In genomic region chr7:144391823-144392255, GRCh38 we compare ENCODE assay signal across 8 cellular contexts. TPM values are rescaled to one million over a fixed set of nuclear protein-coding genes. Genes with fewer than 3 reads are reported as not detected.
DNase-seq lines count a peak whose midpoint lies in the region; ATAC-seq and TF ChIP-seq lines count a peak whose summit lies in the region.

No MANE protein-coding gene starts in this region.

- H3K36me3 ChIP-seq in endodermal cell (ENCODE audit: control insufficient read depth, insufficient read depth, low read length): no peaks in the 10 kb centered on the region

- H3K4me3 ChIP-seq in endodermal cell (ENCODE audit: low read length): no peak overlapping the region

- peak; percentile 80 for TF ChIP-seq CTCF in endodermal cell (conservative IDR thresholded peaks at IDR 0.05)
- TF ChIP-seq CTCF in mesothelial cell of epicardium (IDR thresholded peaks at IDR 0.05; ENCODE audit: unreplicated experiment): peak; percentile 76

- no peak overlapping the region for H3K27ac Mint-ChIP-seq in activated CD4-positive, alpha-beta T cell treated with anti-CD3 and anti-CD28 coated beads for 36 hours
- H3K27ac Mint-ChIP-seq in endodermal cell (peak overlapping the region; percentile 29), mesothelial cell of epicardium (no peak overlapping the region)

- H3K36me3 Mint-ChIP-seq in activated CD4-positive, alpha-beta T cell treated with anti-CD3 and anti-CD28 coated beads for 36 hours (ENCODE audit: low read depth): no peaks in the 10 kb centered on the region
- no peaks in the 10 kb centered on the region for H3K36me3 Mint-ChIP-seq in endodermal cell (ENCODE audit: low read depth)
- no peaks in the 10 kb centered on the region for H3K36me3 Mint-ChIP-seq in mesothelial cell of epicardium

- no peak overlapping the region for H3K9ac ChIP-seq in endodermal cell (ENCODE audit: extremely low read depth, low read length, poor library complexity, severe bottlenecking)

- ATAC-seq in activated CD4-positive, alpha-beta T cell treated with anti-CD3 and anti-CD28 coated beads for 36 hours: peak; percentile 78
- ATAC-seq in GM21423 (IDR thresholded peaks at IDR 0.05; ENCODE audit: unreplicated experiment): peak; percentile 76
- ATAC-seq in GM21737 (IDR thresholded peaks at IDR 0.05; ENCODE audit: unreplicated experiment): no peak

- POLR2A ChIA-PET in activated CD4-positive, alpha-beta T cell treated with anti-CD3 and anti-CD28 coated beads for 36 hours (lab: Charles Lee): interaction anchor here (0.6 kb wide), 1 partner anchor 62 kb away, joined by 3 read pairs; no protein-coding TSS in a partner anchor

- H3K9me3 ChIP-seq in endodermal cell (ENCODE audit: control insufficient read depth, low read length): no peaks in the 10 kb centered on the region

- peaks cover 4% of the 10 kb centered on the region for H3K4me1 ChIP-seq in endodermal cell (ENCODE audit: control insufficient read depth, insufficient read depth, low read length)

- 17 to 47% methylated on average over 3 to 8 of the region's 8 CpGs for WGBS in endodermal cell (ENCODE audit: insufficient coverage in 1 of 2, insufficient read length in 1 of 2), 2 experiments

- no peak overlapping the region for H3K27ac ChIP-seq in endodermal cell (ENCODE audit: low read depth, low read length)

- intact Hi-C loops in activated CD4-positive, alpha-beta T cell treated with anti-CD3 and anti-CD28 coated beads for 36 hours (cut with DNase I, micrococcal nuclease): loop anchor here (1.0 to 10.0 kb wide), 4 partner anchors 45 to 265 kb away; no protein-coding TSS in a partner anchor

- no peak overlapping the region for H3K4me3 Mint-ChIP-seq in activated CD4-positive, alpha-beta T cell treated with anti-CD3 and anti-CD28 coated beads for 36 hours
- no peak overlapping the region for H3K4me3 Mint-ChIP-seq in endodermal cell
- peak overlapping the region; percentile 46 for H3K4me3 Mint-ChIP-seq in mesothelial cell of epicardium

- H3K9me3 Mint-ChIP-seq in activated CD4-positive, alpha-beta T cell treated with anti-CD3 and anti-CD28 coated beads for 36 hours (ENCODE audit: low read depth): no peaks in the 10 kb centered on the region
- H3K9me3 Mint-ChIP-seq in endodermal cell (no peaks in the 10 kb centered on the region), mesothelial cell of epicardium (no peaks in the 10 kb centered on the region)

- peaks cover 4% of the 10 kb centered on the region for H3K4me1 Mint-ChIP-seq in activated CD4-positive, alpha-beta T cell treated with anti-CD3 and anti-CD28 coated beads for 36 hours
- peaks cover 17% of the 10 kb centered on the region for H3K4me1 Mint-ChIP-seq in endodermal cell
- H3K4me1 Mint-ChIP-seq in mesothelial cell of epicardium: peaks cover 10% of the 10 kb centered on the region

- no peaks in the 10 kb centered on the region for H3K27me3 ChIP-seq in endodermal cell (ENCODE audit: control insufficient read depth, insufficient read depth, low read length, poor library complexity, severe bottlenecking)

- H3K27me3 Mint-ChIP-seq in activated CD4-positive, alpha-beta T cell treated with anti-CD3 and anti-CD28 coated beads for 36 hours: no peaks in the 10 kb centered on the region
- no peaks in the 10 kb centered on the region for H3K27me3 Mint-ChIP-seq in endodermal cell (ENCODE audit: insufficient read depth)
- H3K27me3 Mint-ChIP-seq in mesothelial cell of epicardium (ENCODE audit: low read depth): peaks cover 3% of the 10 kb centered on the region

- CTCF ChIA-PET in activated CD4-positive, alpha-beta T cell treated with anti-CD3 and anti-CD28 coated beads for 36 hours (lab: Charles Lee): interaction anchor here (0.7 to 1.9 kb wide), 8 partner anchors 9 to 215 kb away, joined by 3 to 7 read pairs (median 4); no protein-coding TSS in a partner anchor

- DNase-seq in activated CD4-positive, alpha-beta T cell treated with anti-CD3 and anti-CD28 coated beads for 36 hours: peak; percentile 19
- no peak for DNase-seq in activated CD4-positive, alpha-beta T cell treated with anti-CD3 and anti-CD28 coated beads, Interleukin-2, amount 50 U/mL, for 1 hour
- DNase-seq in HuH-7 (ENCODE audit: low spot score) (peak; percentile 59), SK-N-DZ (ENCODE audit: low spot score) (peak; percentile 42), endodermal cell (peak; percentile 48), mesothelial cell of epicardium (ENCODE audit: low spot score in 2 of 2, unreplicated experiment in 2 of 2) (no peak)

RNA-seq across cellular contexts. Expression of gene NOBOX, which starts 11.7 kb away (rescaled TPM):
- total RNA-seq in activated CD4-positive, alpha-beta T cell treated with anti-CD3 and anti-CD28 coated beads for 36 hours: not detected
- polyA plus RNA-seq in SK-N-DZ (2014; cell fraction: cytosol; rRNA removed): not detected in 2 replicates
- not detected in 2 replicates for polyA plus RNA-seq in SK-N-DZ (2014; cell fraction: nucleus; rRNA removed)
- total RNA-seq in endodermal cell (not detected), mesothelial cell of epicardium (not detected in 3 replicates)
- not detected for polyA plus RNA-seq in endodermal cell (2013, experiment 1 of 2)
- polyA plus RNA-seq in endodermal cell (2013, experiment 2 of 2): not detected

RNA-seq across cellular contexts. Expression of gene ARHGEF5, which starts 36.6 kb away (rescaled TPM):
- 10 to 100 TPM; 14.8 to 16.8 TPM for total RNA-seq in activated CD4-positive, alpha-beta T cell treated with anti-CD3 and anti-CD28 coated beads for 36 hours
- not detected in 2 replicates for polyA plus RNA-seq in SK-N-DZ (2014; cell fraction: cytosol; rRNA removed)
- polyA plus RNA-seq in SK-N-DZ (2014; cell fraction: nucleus; rRNA removed): not detected in 2 replicates
- total RNA-seq in endodermal cell: 10 to 100 TPM; 22.8 to 43.1 TPM
- 4.6 TPM for polyA plus RNA-seq in endodermal cell (2013, experiment 1 of 2)
- 5.6 TPM for polyA plus RNA-seq in endodermal cell (2013, experiment 2 of 2)
- 35.9 to 37.6 TPM (median 37.4 TPM) in 3 replicates for total RNA-seq in mesothelial cell of epicardium

Comparison
In these comparisons a context has a peak if more than half of its experiments do, and no peak if none do; other contexts are left out.
1. DNase-seq: peak in activated CD4-positive, alpha-beta T cell treated with anti-CD3 and anti-CD28 coated beads for 36 hours (single experiment), HuH-7 (single experiment), SK-N-DZ (single experiment) and endodermal cell (single experiment); none in activated CD4-positive, alpha-beta T cell treated with anti-CD3 and anti-CD28 coated beads, Interleukin-2, amount 50 U/mL, for 1 hour (single experiment) and mesothelial cell of epicardium (0 of 2).